In genomic region chr11:117328414-117329010, GRCh38 we compare ENCODE assay signal across 8 cellular contexts. TPM values are rescaled to one million over a fixed set of nuclear protein-coding genes. Genes with fewer than 3 reads are reported as not detected.
DNase-seq lines count a peak whose midpoint lies in the region; ATAC-seq and TF ChIP-seq lines count a peak whose summit lies in the region.

No MANE protein-coding gene starts in this region.

- H3K36me3 ChIP-seq in muscle layer of colon (ENCODE audit: insufficient read depth, low read length): no peaks in the 10 kb centered on the region

- H3K4me3 ChIP-seq in epithelial cell of proximal tubule (ENCODE audit: low read depth, low read length) (peak overlapping the region; percentile 95), muscle layer of colon (ENCODE audit: low read depth in 1 of 2, low read length in 2 of 2) (peak overlapping the region; percentile 78 to 91)

- DNase-seq in NCI-H2029 treated with DMSO at 0.1 percent for 48 hours (lab: John Stamatoyannopoulos, UW) (peak; percentile 2), NCI-H2029 (lab: John Stamatoyannopoulos, UW) (no peak), RPMI8226 (peak; percentile 49), epithelial cell of proximal tubule (ENCODE audit: low read depth) (no peak), immature natural killer cell (no peak)

- no peaks in the 10 kb centered on the region for H3K9me3 Mint-ChIP-seq in immature natural killer cell

- H3K27ac ChIP-seq in muscle layer of colon (ENCODE audit: low read depth, low read length): peak overlapping the region; percentile 90

- H3K4me1 Mint-ChIP-seq in immature natural killer cell: peaks cover 2 to 10% of the 10 kb centered on the region in 2 donors

- no peaks in the 10 kb centered on the region for H3K9me3 ChIP-seq in muscle layer of colon (ENCODE audit: low read length)

- H3K27me3 Mint-ChIP-seq in immature natural killer cell (ENCODE audit: low read depth in 3 of 3): no peaks in the 10 kb centered on the region

- peaks cover 11% of the 10 kb centered on the region for H3K4me1 ChIP-seq in muscle layer of colon (ENCODE audit: insufficient read depth, low read length)

- H3K27me3 ChIP-seq in muscle layer of colon (ENCODE audit: control insufficient read depth in 1 of 2, insufficient read depth in 2 of 2, low read length in 2 of 2): no peaks in the 10 kb centered on the region

- H3K4me3 Mint-ChIP-seq in immature natural killer cell: no peak overlapping the region

- TF ChIP-seq CTCF in epithelial cell of proximal tubule (conservative IDR thresholded peaks at IDR 0.05; ENCODE audit: low read depth, low read length): no peak

- ATAC-seq in HG03159 (IDR thresholded peaks at IDR 0.05; ENCODE audit: unreplicated experiment): peak; percentile 5
- ATAC-seq in HG02981 (IDR thresholded peaks at IDR 0.05; ENCODE audit: unreplicated experiment): no peak

- peaks cover 0 to 5% (median 0%) of the 10 kb centered on the region in 3 donors for H3K36me3 Mint-ChIP-seq in immature natural killer cell

- peak overlapping the region; percentile 53 for H3K9ac ChIP-seq in muscle layer of colon (ENCODE audit: low read length)

- H3K27ac Mint-ChIP-seq in immature natural killer cell: no peak overlapping the region

RNA-seq across cellular contexts. Expression of gene CEP164, which starts 0.9 kb away (rescaled TPM):
- 20.0 and 20.2 TPM in 2 replicates for total RNA-seq in epithelial cell of proximal tubule
- polyA plus RNA-seq in immature natural killer cell: 10 to 100 TPM in 2 of 3 donors, 1 to 10 TPM in 1; 5.6 to 20.5 (median 11.8) TPM

RNA-seq across cellular contexts. Expression of gene BACE1, which starts 12.5 kb away (rescaled TPM):
- total RNA-seq in epithelial cell of proximal tubule: 8.7 and 8.9 TPM in 2 replicates
- 1 to 10 TPM in 1 of 3 donors, under 1 TPM in 1, not detected in 1; 0.04 to 1.0 TPM for polyA plus RNA-seq in immature natural killer cell

RNA-seq across cellular contexts. Expression of gene BACE1-AS, which starts 37.4 kb away (rescaled TPM):
- total RNA-seq in epithelial cell of proximal tubule: 1.7 and 6.6 TPM in 2 replicates
- under 1 TPM in 1 of 3 donors, not detected in 2; 0.67 TPM for polyA plus RNA-seq in immature natural killer cell

Comparison
In these comparisons a context has a peak if more than half of its experiments do, and no peak if none do; other contexts are left out.
1. DNase-seq: peak in NCI-H2029 treated with DMSO at 0.1 percent for 48 hours (single experiment) and RPMI8226 (single experiment); none in NCI-H2029 (single experiment), epithelial cell of proximal tubule (single experiment) and immature natural killer cell (0 of 3).